ENCODE assay signal across 1 cellular context in genomic region chr7:6238309-6238925, GRCh38.
TF ChIP-seq lines count a peak whose summit lies in the region.

No MANE protein-coding gene starts in this region.

TF ChIP-seq in HepG2, 621 proteins besides CTCF, POLR2A, EP300 and RAD21 (continued from another document and continues in another):
- TF ChIP-seq ZNF800 (CRISPR knock-in tag; IDR thresholded peaks at IDR 0.05) (no peak), NCOA5 (CRISPR knock-in tag; IDR thresholded peaks at IDR 0.05) (no peak), ZNF530 (CRISPR knock-in tag; IDR thresholded peaks at IDR 0.05; ENCODE audit: low read depth) (no peak), HNRNPK (IDR thresholded peaks at IDR 0.05; ENCODE audit: low read depth, low read length, poor library complexity, severe bottlenecking) (no peak), ZNF616 (CRISPR knock-in tag; IDR thresholded peaks at IDR 0.05; ENCODE audit: low read depth) (no peak), ZNF431 (CRISPR knock-in tag; IDR thresholded peaks at IDR 0.05; ENCODE audit: borderline replicate concordance, low read depth) (no peak), IRF9 (CRISPR knock-in tag; IDR thresholded peaks at IDR 0.05; ENCODE audit: borderline replicate concordance) (no peak), ZNF12 (CRISPR knock-in tag; IDR thresholded peaks at IDR 0.05) (no peak), ZNF691 (CRISPR knock-in tag; IDR thresholded peaks at IDR 0.05; ENCODE audit: borderline replicate concordance, low read depth) (no peak), NCOA1 (CRISPR knock-in tag; IDR thresholded peaks at IDR 0.05) (no peak), ISX (CRISPR knock-in tag; conservative IDR thresholded peaks at IDR 0.05) (no peak), ZNF740 (CRISPR knock-in tag; IDR thresholded peaks at IDR 0.05) (no peak), ZNF83 (CRISPR knock-in tag; IDR thresholded peaks at IDR 0.05; ENCODE audit: borderline replicate concordance) (no peak), REST (IDR thresholded peaks at IDR 0.05; ENCODE audit: borderline replicate concordance in 1 of 2, low read depth in 1 of 2, low read length in 2 of 2) (peak in 1 of 2 experiments; percentile 76; a peak in 1 of 4 replicates), FOXM1 (CRISPR knock-in tag; IDR thresholded peaks at IDR 0.05) (no peak), SRSF9 (IDR thresholded peaks at IDR 0.05; ENCODE audit: borderline replicate concordance, insufficient read depth, low read depth, low read length, poor library complexity, severe bottlenecking) (no peak), CBX5 (CRISPR knock-in tag; IDR thresholded peaks at IDR 0.05; ENCODE audit: borderline replicate concordance) (no peak), ZBTB7B (CRISPR knock-in tag; IDR thresholded peaks at IDR 0.05) (no peak), ETS1 (CRISPR knock-in tag; IDR thresholded peaks at IDR 0.05) (no peak), ZBTB34 (CRISPR knock-in tag; IDR thresholded peaks at IDR 0.05) (no peak), HIVEP1 (CRISPR knock-in tag; IDR thresholded peaks at IDR 0.05) (no peak), ZNF879 (CRISPR knock-in tag; IDR thresholded peaks at IDR 0.05) (no peak), RNF2 (conservative IDR thresholded peaks at IDR 0.05; ENCODE audit: low read depth) (peak; percentile 89), ZNF362 (CRISPR knock-in tag; IDR thresholded peaks at IDR 0.05; ENCODE audit: borderline replicate concordance) (no peak), ZNF749 (CRISPR knock-in tag; IDR thresholded peaks at IDR 0.05; ENCODE audit: borderline replicate concordance) (no peak), TFE3 (CRISPR knock-in tag; IDR thresholded peaks at IDR 0.05) (no peak), ZNF432 (CRISPR knock-in tag; IDR thresholded peaks at IDR 0.05; ENCODE audit: borderline replicate concordance) (no peak), REPIN1 (CRISPR knock-in tag; IDR thresholded peaks at IDR 0.05; ENCODE audit: borderline replicate concordance, low read depth) (no peak), ZNF792 (CRISPR knock-in tag; IDR thresholded peaks at IDR 0.05) (0 out of 2 replicates have a peak, but pooled peaks have one; percentile 45), BORCS8-MEF2B (CRISPR knock-in tag; IDR thresholded peaks at IDR 0.05) (no peak), ZNF670 (CRISPR knock-in tag; IDR thresholded peaks at IDR 0.05; ENCODE audit: borderline replicate concordance) (no peak), ZNF841 (CRISPR knock-in tag; IDR thresholded peaks at IDR 0.05; ENCODE audit: borderline replicate concordance) (no peak), GPN1 (CRISPR knock-in tag; IDR thresholded peaks at IDR 0.05; ENCODE audit: borderline replicate concordance) (no peak), ZNF564 (CRISPR knock-in tag; IDR thresholded peaks at IDR 0.05) (no peak), AGO1 (IDR thresholded peaks at IDR 0.05; ENCODE audit: low read depth, low read length, poor library complexity, severe bottlenecking) (no peak), ZNF629 (CRISPR knock-in tag; conservative IDR thresholded peaks at IDR 0.05) (no peak), SRY (CRISPR knock-in tag; IDR thresholded peaks at IDR 0.05) (no peak), SALL1 (CRISPR knock-in tag; IDR thresholded peaks at IDR 0.05) (no peak), POLR2AphosphoS2 (IDR thresholded peaks at IDR 0.05; ENCODE audit: low read depth, low read length) (no peak), TARDBP (CRISPR knock-in tag; IDR thresholded peaks at IDR 0.05) (peak; percentile 63; the same call in 1 of the 2 replicates), MTF1 (CRISPR knock-in tag; IDR thresholded peaks at IDR 0.05) (no peak), KDM5B (CRISPR knock-in tag; IDR thresholded peaks at IDR 0.05; ENCODE audit: borderline replicate concordance) (no peak), ATF7 (IDR thresholded peaks at IDR 0.05) (peak; percentile 74), ATF7 (CRISPR knock-in tag; IDR thresholded peaks at IDR 0.05) (no peak), DNMT3B (CRISPR knock-in tag; conservative IDR thresholded peaks at IDR 0.05) (no peak), CCDC6 (CRISPR knock-in tag; IDR thresholded peaks at IDR 0.05) (no peak), ZNF3 (CRISPR knock-in tag; IDR thresholded peaks at IDR 0.05) (no peak), NR2F1 (CRISPR knock-in tag; IDR thresholded peaks at IDR 0.05) (no peak), ZNF121 (CRISPR knock-in tag; IDR thresholded peaks at IDR 0.05) (no peak), ZNF281 (CRISPR knock-in tag; IDR thresholded peaks at IDR 0.05; ENCODE audit: borderline replicate concordance) (peak; percentile 62; the same call in 1 of the 2 replicates), PHF20 (CRISPR knock-in tag; IDR thresholded peaks at IDR 0.05) (no peak)
